In genomic region chr7:85950418-85950817, GRCh38 we compare ENCODE assay signal across 28 cellular contexts.
"Had no signal": no experiment of that assay in that cellular context is flagged by ENCODE, and none has a peak within 500 bp of the region (broad histone marks: within the 10 kb centered on the region; RNA-seq: fewer than 3 reads in every experiment).

No MANE protein-coding gene starts in this region.

- DNase-seq: stimulated activated CD4-positive, alpha-beta T cell treated with anti-CD3 and anti-CD28 coated beads, Interleukin-2, amount 100 ng/mL, for 48 hours; stimulated activated CD4-positive, alpha-beta T cell treated with anti-CD3 and anti-CD28 coated beads, Interleukin-4, amount 100 ng/mL, for 1 hour; stimulated activated CD4-positive, alpha-beta T cell treated with anti-CD3 and anti-CD28 coated beads, Interleukin-4, amount 100 ng/mL, for 24 hours; stimulated activated CD4-positive, alpha-beta T cell treated with anti-CD3 and anti-CD28 coated beads, Interleukin-4, amount 100 ng/mL, for 4 hours; stimulated activated CD8-positive, alpha-beta memory T cell treated with anti-CD3 and anti-CD28 coated beads, Interleukin-4, amount 100 ng/mL, for 48 hours; stimulated activated naive B cell treated with anti-CD40 and anti-IgM and Interleukin-4, amounts not matched to agents 10 μg/mL and 1 μg/mL and 100 μg/mL, for 72 hours; stimulated activated naive CD4-positive, alpha-beta T cell; stimulated activated naive CD4-positive, alpha-beta T cell treated with Interleukin-2 at 50 U/mL for 16 hours; stimulated activated naive CD8-positive, alpha-beta T cell treated with anti-CD3 and anti-CD28 coated beads, Interleukin-15, amount 100 ng/mL, for 72 hours; stimulated activated naive CD8-positive, alpha-beta T cell treated with anti-CD3 and anti-CD28 coated beads, Interleukin-15, Interleukin-2, amounts not matched to agents 100 U/mL and 50 U/mL, for 24 hours; stomach; substantia nigra; testis; thyroid gland; tibial artery; transverse colon; trophoblast cell; upper lobe of left lung; upper lobe of right lung had no signal

- H3K27ac ChIP-seq: stomach, suprapubic skin, testis, thoracic aorta, thyroid gland, tibial artery, tibial nerve, transverse colon, upper lobe of left lung, upper lobe of right lung, vagina had no signal

- H3K27me3 ChIP-seq: stomach, suprapubic skin, testis, thyroid gland, tibial artery, tibial nerve, transverse colon, upper lobe of left lung, upper lobe of right lung, vagina had no signal

- H3K36me3 ChIP-seq: stomach, suprapubic skin, thoracic aorta, thyroid gland, tibial artery, tibial nerve, transverse colon, upper lobe of left lung, upper lobe of right lung, vagina had no signal

- H3K4me1 Mint-ChIP-seq: stimulated activated effector memory CD8-positive, alpha-beta T cell treated with anti-CD3 and anti-CD28 coated beads, Interleukin-12 subunit alpha, Interleukin-12 subunit beta, amount 100 ng/mL, for 72 hours; stimulated activated memory B cell treated with anti-CD40 and anti-IgM and Interleukin-4, amounts not matched to agents 10 μg/mL and 1 μg/mL and 100 μg/mL, for 72 hours; stimulated activated naive B cell treated with anti-CD40 and anti-IgM and Interleukin-4, amounts not matched to agents 10 μg/mL and 1 μg/mL and 100 μg/mL, for 72 hours; stimulated activated naive CD8-positive, alpha-beta T cell treated with anti-CD3 and anti-CD28 coated beads, Interleukin-15, amount 100 ng/mL, for 72 hours had no signal

- ATAC-seq: stimulated activated effector memory CD8-positive, alpha-beta T cell treated with anti-CD3 and anti-CD28 coated beads, Interleukin-12 subunit alpha, Interleukin-12 subunit beta, amount 100 ng/mL, for 72 hours; stimulated activated memory B cell treated with anti-CD40 and anti-IgM and Interleukin-4, amounts not matched to agents 10 μg/mL and 1 μg/mL and 100 μg/mL, for 72 hours; stimulated activated naive B cell treated with anti-CD40 and anti-IgM and Interleukin-4, amounts not matched to agents 10 μg/mL and 1 μg/mL and 100 μg/mL, for 72 hours; stimulated activated naive CD8-positive, alpha-beta T cell treated with anti-CD3 and anti-CD28 coated beads, Interleukin-15, amount 100 ng/mL, for 72 hours; stimulated activated naive CD8-positive, alpha-beta T cell treated with anti-CD3 and anti-CD28 coated beads, Interleukin-15, Interleukin-2, amounts not matched to agents 100 U/mL and 50 U/mL, for 24 hours; upper lobe of right lung had no signal

- FAIRE-seq: urothelium cell line had no signal

- H3K4me3 Mint-ChIP-seq: stimulated activated effector memory CD8-positive, alpha-beta T cell treated with anti-CD3 and anti-CD28 coated beads, Interleukin-12 subunit alpha, Interleukin-12 subunit beta, amount 100 ng/mL, for 72 hours; stimulated activated memory B cell treated with anti-CD40 and anti-IgM and Interleukin-4, amounts not matched to agents 10 μg/mL and 1 μg/mL and 100 μg/mL, for 72 hours; stimulated activated naive B cell treated with anti-CD40 and anti-IgM and Interleukin-4, amounts not matched to agents 10 μg/mL and 1 μg/mL and 100 μg/mL, for 72 hours; stimulated activated naive CD8-positive, alpha-beta T cell treated with anti-CD3 and anti-CD28 coated beads, Interleukin-15, amount 100 ng/mL, for 72 hours; stimulated activated naive CD8-positive, alpha-beta T cell treated with anti-CD3 and anti-CD28 coated beads, Interleukin-15, Interleukin-2, amounts not matched to agents 100 ng/mL and 50 ng/mL, for 24 hours; type B pancreatic cell had no signal

- H3K4me3 ChIP-seq: stomach, suprapubic skin, testis, thoracic aorta, thyroid gland, tibial artery, tibial nerve, transverse colon, upper lobe of left lung, upper lobe of right lung, vagina had no signal

- H3K9me3 ChIP-seq: testis, thoracic aorta, thyroid gland, vagina had no signal

- H3K36me3 Mint-ChIP-seq: stimulated activated effector memory CD8-positive, alpha-beta T cell treated with anti-CD3 and anti-CD28 coated beads, Interleukin-12 subunit alpha, Interleukin-12 subunit beta, amount 100 ng/mL, for 72 hours; stimulated activated memory B cell treated with anti-CD40 and anti-IgM and Interleukin-4, amounts not matched to agents 10 μg/mL and 1 μg/mL and 100 μg/mL, for 72 hours; type B pancreatic cell had no signal

- H3K27ac Mint-ChIP-seq: stimulated activated effector memory CD8-positive, alpha-beta T cell treated with anti-CD3 and anti-CD28 coated beads, Interleukin-12 subunit alpha, Interleukin-12 subunit beta, amount 100 ng/mL, for 72 hours; stimulated activated memory B cell treated with anti-CD40 and anti-IgM and Interleukin-4, amounts not matched to agents 10 μg/mL and 1 μg/mL and 100 μg/mL, for 72 hours; stimulated activated naive B cell treated with anti-CD40 and anti-IgM and Interleukin-4, amounts not matched to agents 10 μg/mL and 1 μg/mL and 100 μg/mL, for 72 hours; stimulated activated naive CD8-positive, alpha-beta T cell treated with anti-CD3 and anti-CD28 coated beads, Interleukin-15, amount 100 ng/mL, for 72 hours; stimulated activated naive CD8-positive, alpha-beta T cell treated with anti-CD3 and anti-CD28 coated beads, Interleukin-15, Interleukin-2, amounts not matched to agents 100 ng/mL and 50 ng/mL, for 24 hours; type B pancreatic cell had no signal

- H3K9me3 Mint-ChIP-seq: type B pancreatic cell had no signal

- H3K27me3 Mint-ChIP-seq: stimulated activated memory B cell treated with anti-CD40 and anti-IgM and Interleukin-4, amounts not matched to agents 10 μg/mL and 1 μg/mL and 100 μg/mL, for 72 hours; stimulated activated naive B cell treated with anti-CD40 and anti-IgM and Interleukin-4, amounts not matched to agents 10 μg/mL and 1 μg/mL and 100 μg/mL, for 72 hours; stimulated activated naive CD8-positive, alpha-beta T cell treated with anti-CD3 and anti-CD28 coated beads, Interleukin-15, amount 100 ng/mL, for 72 hours; stimulated activated naive CD8-positive, alpha-beta T cell treated with anti-CD3 and anti-CD28 coated beads, Interleukin-15, Interleukin-2, amounts not matched to agents 100 ng/mL and 50 ng/mL, for 24 hours; type B pancreatic cell had no signal

- H3K4me1 ChIP-seq: stomach, suprapubic skin, testis, thyroid gland, tibial artery, tibial nerve, transverse colon, upper lobe of left lung, upper lobe of right lung, vagina had no signal
